In genomic region chr17:64938925-64939474, GRCh38 we compare ENCODE assay signal across 8 cellular contexts. TPM values are rescaled to one million over a fixed set of nuclear protein-coding genes. Genes with fewer than 3 reads are reported as not detected.
DNase-seq lines count a peak whose midpoint lies in the region; ATAC-seq, FAIRE-seq and TF ChIP-seq lines count a peak whose summit lies in the region.

No MANE protein-coding gene starts in this region.

- ATAC-seq in CD4-positive, alpha-beta T cell (ENCODE audit: poor library complexity), result no peak
- ATAC-seq in lung (ENCODE audit: insufficient read depth, low FRiP score), result peak; percentile 74
- ATAC-seq in HG02759 (IDR thresholded peaks at IDR 0.05; ENCODE audit: unreplicated experiment), result no peak

- CTCF ChIA-PET in CD4-positive, alpha-beta T cell (lab: Charles Lee), result interaction anchor here (0.6 to 2.8 kb wide), 4 partner anchors 18 to 161 kb away, joined by 3 to 10 read pairs (median 4); partner anchors contain the start of gene LRRC37A3

- H3K4me3 Mint-ChIP-seq in CD4-positive, alpha-beta T cell, result no peak overlapping the region
- no peak overlapping the region for H3K4me3 Mint-ChIP-seq in H9
- H3K4me3 Mint-ChIP-seq in T-helper 2 cell treated with Interferon-gamma antibody and Interleukin-4, amounts not matched to agents 5 μg/mL and 100 μg/mL, for 36 hours, result no peak overlapping the region

- intact Hi-C loops in CD4-positive, alpha-beta T cell (cut with DNase I, micrococcal nuclease), result no loop called here

- no peak overlapping the region for H4K8ac ChIP-seq in H9 (replicated peaks; ENCODE audit: insufficient read length, low read depth, low read length)

- H3K36me3 Mint-ChIP-seq in CD4-positive, alpha-beta T cell (ENCODE audit: low read depth), result no peaks in the 10 kb centered on the region
- no peaks in the 10 kb centered on the region for H3K36me3 Mint-ChIP-seq in H9 (ENCODE audit: insufficient read depth in 1 of 3, low read depth in 3 of 3)
- H3K36me3 Mint-ChIP-seq in T-helper 2 cell treated with Interferon-gamma antibody and Interleukin-4, amounts not matched to agents 5 μg/mL and 100 μg/mL, for 36 hours (ENCODE audit: low read depth), result no peaks in the 10 kb centered on the region

- no peaks in the 10 kb centered on the region for H3K4me1 Mint-ChIP-seq in CD4-positive, alpha-beta T cell (ENCODE audit: low read depth)
- H3K4me1 Mint-ChIP-seq in H9, result peaks cover 2 to 7% of the 10 kb centered on the region in 2 experiments; a peak in 2 of 4 replicates
- H3K4me1 Mint-ChIP-seq in T-helper 2 cell treated with Interferon-gamma antibody and Interleukin-4, amounts not matched to agents 5 μg/mL and 100 μg/mL, for 36 hours (ENCODE audit: low read depth), result peaks cover 13% of the 10 kb centered on the region

- no peak overlapping the region for H3K56ac ChIP-seq in H9 (ENCODE audit: insufficient read length, low read depth, low read length)

- H2BK12ac ChIP-seq in H9 (ENCODE audit: insufficient read length, low read depth, low read length), result no peak overlapping the region

- H3K27ac ChIP-seq in CD4-positive, alpha-beta T cell (ENCODE audit: low read depth, low read length), result no peak overlapping the region
- H3K27ac ChIP-seq in H9 (ENCODE audit: insufficient read length, low read depth, low read length), result no peak overlapping the region
- H3K27ac ChIP-seq in lung (ENCODE audit: low read depth in 1 of 2, low read length in 1 of 2), result no peak overlapping the region

- H3T11ph ChIP-seq in H9 (ENCODE audit: low read length), result no peak overlapping the region

- H2BK20ac ChIP-seq in H9 (ENCODE audit: low read depth, low read length, poor library complexity, severe bottlenecking), result no peak overlapping the region

- H3K4me3 ChIP-seq in bronchial epithelial cell (ENCODE audit: low read depth, low read length), result no peak overlapping the region
- no peak overlapping the region for H3K4me3 ChIP-seq in lung

- H3K14ac ChIP-seq in H9 (ENCODE audit: insufficient read depth, low read length), result no peak overlapping the region; the same call in 1 of the 2 replicates

- no peak overlapping the region for H3K9ac ChIP-seq in H9 (ENCODE audit: extremely low read depth, insufficient read length, low read length)

- no peaks in the 10 kb centered on the region for H3K27me3 Mint-ChIP-seq in CD4-positive, alpha-beta T cell
- H3K27me3 Mint-ChIP-seq in H9 (ENCODE audit: low read depth), result no peaks in the 10 kb centered on the region
- no peaks in the 10 kb centered on the region for H3K27me3 Mint-ChIP-seq in T-helper 2 cell treated with Interferon-gamma antibody and Interleukin-4, amounts not matched to agents 5 μg/mL and 100 μg/mL, for 36 hours (ENCODE audit: low read depth)

- H3K79me2 ChIP-seq in H9 (ENCODE audit: insufficient read depth, low read length), result no peaks in the 10 kb centered on the region

- no peaks in the 10 kb centered on the region for H3K27me3 ChIP-seq in CD4-positive, alpha-beta T cell (ENCODE audit: control insufficient read depth, insufficient read depth, low read length)
- H3K27me3 ChIP-seq in H9 (ENCODE audit: insufficient read depth, low read length) (no peaks in the 10 kb centered on the region), bronchial epithelial cell (ENCODE audit: control insufficient read depth, insufficient read depth, low read length) (no peaks in the 10 kb centered on the region), lung (ENCODE audit: control insufficient read depth, insufficient read depth) (no peaks in the 10 kb centered on the region)

- H3K18ac ChIP-seq in H9 (ENCODE audit: insufficient read length, low read depth, low read length), result no peak overlapping the region

- no peak overlapping the region for H4K91ac ChIP-seq in H9 (ENCODE audit: insufficient read length, low read depth, low read length)

- no CpG with 5 or more reads among the region's 11 CpGs for WGBS in H9 (ENCODE audit: extremely low coverage, insufficient read length, low lambda C conversion rate)
- WGBS in lung, 2 donors, result 35 to 38% methylated on average over 11 of the region's 11 CpGs

- H3K36me3 ChIP-seq in bronchial epithelial cell (ENCODE audit: control insufficient read depth, insufficient read depth, low read length), result no peaks in the 10 kb centered on the region
- H3K36me3 ChIP-seq in lung (ENCODE audit: control insufficient read depth in 2 of 2, insufficient read depth in 2 of 2, low read length in 2 of 2), result no peaks in the 10 kb centered on the region

- peak in 7 of 10 experiments; percentile 14 to 63 (median 32) for DNase-seq in CD4-positive, alpha-beta T cell
- DNase-seq in H9 (peak; percentile 88), bronchial epithelial cell (ENCODE audit: low read depth) (no peak), lung (ENCODE audit: low spot score) (peak; percentile 45), GF-D8 (lab: John Stamatoyannopoulos, UW) (no peak)
- DNase-seq in T-helper 2 cell treated with Interferon-gamma antibody and Interleukin-4, amounts not matched to agents 5 μg/mL and 100 μg/mL, for 36 hours (ENCODE audit: low spot score), result peak; percentile 42
- peak; percentile 43 for DNase-seq in stimulated activated CD8-positive, alpha-beta memory T cell treated with anti-CD3 and anti-CD28 coated beads, Interleukin-7, amount 100 ng/mL, for 24 hours (ENCODE audit: low read depth)

- H3K23me2 ChIP-seq in H9 (ENCODE audit: insufficient read length, low read depth, low read length, poor library complexity, severe bottlenecking), result no peaks in the 10 kb centered on the region

- no peak overlapping the region for H3K4me2 ChIP-seq in H9 (ENCODE audit: insufficient read depth, insufficient read length, low read length)

- H3K9me3 ChIP-seq in CD4-positive, alpha-beta T cell (ENCODE audit: control insufficient read depth, low read length), result no peaks in the 10 kb centered on the region
- H3K9me3 ChIP-seq in H9 (ENCODE audit: control insufficient read depth, low read depth, low read length), result no peaks in the 10 kb centered on the region
- H3K9me3 ChIP-seq in lung (ENCODE audit: control insufficient read depth in 2 of 2, insufficient read depth in 1 of 2, low read length in 1 of 2), result no peaks in the 10 kb centered on the region

- no peaks in the 10 kb centered on the region for H3K4me1 ChIP-seq in H9 (ENCODE audit: insufficient read depth, low read length)
- peaks cover 0 to 4% of the 10 kb centered on the region in 2 donors for H3K4me1 ChIP-seq in lung (ENCODE audit: control insufficient read depth in 2 of 2, insufficient read depth in 2 of 2, low read length in 2 of 2)

- no peak for FAIRE-seq in bronchial epithelial cell (lab: Jason Lieb, UNC)

- no peaks in the 10 kb centered on the region for H3K9me3 Mint-ChIP-seq in CD4-positive, alpha-beta T cell
- H3K9me3 Mint-ChIP-seq in H9, result no peaks in the 10 kb centered on the region
- H3K9me3 Mint-ChIP-seq in T-helper 2 cell treated with Interferon-gamma antibody and Interleukin-4, amounts not matched to agents 5 μg/mL and 100 μg/mL, for 36 hours, result no peaks in the 10 kb centered on the region

- peak; percentile 36 for TF ChIP-seq CTCF in CD4-positive, alpha-beta T cell (IDR thresholded peaks at IDR 0.05)
- TF ChIP-seq CTCF in H9 (conservative IDR thresholded peaks at IDR 0.05) (peak; percentile 75), bronchial epithelial cell (IDR thresholded peaks at IDR 0.05; ENCODE audit: insufficient read depth, low read length, severe bottlenecking) (peak; percentile 82), lung (IDR thresholded peaks at IDR 0.05; ENCODE audit: control extremely low read depth, extremely low read depth) (peak; percentile 19)

- H3K23ac ChIP-seq in H9 (ENCODE audit: insufficient read length, low read depth, low read length), result no peak overlapping the region

- no peaks in the 10 kb centered on the region for H4K20me1 ChIP-seq in H9 (ENCODE audit: control insufficient read depth, insufficient read depth, insufficient read length)

- no peak overlapping the region for H2AFZ ChIP-seq in H9 (ENCODE audit: low read length)

- no peak overlapping the region for H2BK15ac ChIP-seq in H9 (ENCODE audit: low read depth, low read length)

- H3K79me1 ChIP-seq in H9 (ENCODE audit: insufficient read depth, low read depth, low read length, poor library complexity, severe bottlenecking), result no peaks in the 10 kb centered on the region

- H4K5ac ChIP-seq in H9 (ENCODE audit: insufficient read length, low read depth, low read length), result no peak overlapping the region

- H2BK120ac ChIP-seq in H9 (ENCODE audit: low read depth, low read length, poor library complexity, severe bottlenecking), result no peak overlapping the region

- H2BK5ac ChIP-seq in H9 (ENCODE audit: insufficient read length, low read length), result no peak overlapping the region

- POLR2A ChIA-PET in CD4-positive, alpha-beta T cell (lab: Charles Lee), result no interaction called here

- no peak overlapping the region for H3K4ac ChIP-seq in H9 (ENCODE audit: low read depth, low read length)

- H2AK5ac ChIP-seq in H9 (ENCODE audit: insufficient read length, low read length), result no peak overlapping the region

- H3K27ac Mint-ChIP-seq in CD4-positive, alpha-beta T cell, result no peak overlapping the region
- H3K27ac Mint-ChIP-seq in H9, result no peak overlapping the region; a peak in 1 of 7 replicates
- H3K27ac Mint-ChIP-seq in T-helper 2 cell treated with Interferon-gamma antibody and Interleukin-4, amounts not matched to agents 5 μg/mL and 100 μg/mL, for 36 hours, result peak overlapping the region; percentile 27

RNA-seq across cellular contexts. Expression of gene LRRC37A3, which starts 19.7 kb away (rescaled TPM):
- 1 to 10 TPM; 7.6 to 8.0 TPM for total RNA-seq in CD4-positive, alpha-beta T cell
- total RNA-seq in H9 (2021) (5.4 and 7.1 TPM in 2 replicates), bronchial epithelial cell (1.1 and 5.0 TPM in 2 replicates), lung (10 to 100 TPM; 11.9 to 19.7 TPM)
- 1 to 10 TPM; 1.1 to 3.4 TPM for polyA plus RNA-seq in lung

Comparison
In these comparisons a context has a peak if more than half of its experiments do, and no peak if none do; other contexts are left out.
1. DNase-seq: peak in CD4-positive, alpha-beta T cell (7 of 10), H9 (single experiment), T-helper 2 cell treated with Interferon-gamma antibody and Interleukin-4, amounts not matched to agents 5 μg/mL and 100 μg/mL, for 36 hours (single experiment), lung (single experiment) and stimulated activated CD8-positive, alpha-beta memory T cell treated with anti-CD3 and anti-CD28 coated beads, Interleukin-7, amount 100 ng/mL, for 24 hours (single experiment); none in bronchial epithelial cell (single experiment) and GF-D8 (single experiment).
2. CTCF ChIP-seq: peak in every context shown above with its lines; median percentile 82 in bronchial epithelial cell; 75 in H9; 36 in CD4-positive, alpha-beta T cell; 19 in lung.